37 cellular contexts compared by ENCODE assay signal in genomic region chr2:126288362-126288761, GRCh38.
DNase-seq lines count a peak whose midpoint lies in the region; ATAC-seq, FAIRE-seq and TF ChIP-seq lines count a peak whose summit lies in the region.
"Had no signal": no experiment of that assay in that cellular context is flagged by ENCODE, and none has a peak within 500 bp of the region (broad histone marks: within the 10 kb centered on the region; RNA-seq: fewer than 3 reads in every experiment).

No MANE protein-coding gene starts in this region.

- H3K9me1 ChIP-seq in K562 (ENCODE audit: control insufficient read depth, insufficient read depth, low read length): no peaks in the 10 kb centered on the region

- no peak for TF ChIP-seq POLR2A in K562 (conservative IDR thresholded peaks at IDR 0.05)

- CTCF ChIA-PET in activated CD4-positive, alpha-beta T cell treated with anti-CD3 and anti-CD28 coated beads for 36 hours (lab: Charles Lee): no interaction called here
- CTCF ChIA-PET in activated CD4-positive, alpha-beta T cell treated with anti-CD3 and anti-CD28 coated beads, Interleukin-2, amount 10 ng/mL, durations not matched to agents 7 days and 5 days (lab: Charles Lee): no interaction called here
- CTCF ChIA-PET in K562 (lab: Yijun Ruan, JAX; ENCODE audit: low intra/inter-chr PET ratio): no interaction called here

- in situ Hi-C loops in K562 (cut with MboI): no loop called here

- peaks cover 10% of the 10 kb centered on the region for H3K27me3 Mint-ChIP-seq in activated CD4-positive, alpha-beta T cell treated with anti-CD3 and anti-CD28 coated beads for 36 hours
- H3K27me3 Mint-ChIP-seq in activated CD4-positive, alpha-beta T cell treated with anti-CD3 and anti-CD28 coated beads, Interleukin-2, amount 10 ng/mL, durations not matched to agents 7 days and 5 days: no peaks in the 10 kb centered on the region
- H3K27me3 Mint-ChIP-seq in activated T-cell treated with anti-CD3 and anti-CD28 coated beads, Interleukin-2, amount 50 U/mL, for 72 hours (ENCODE audit: low read depth): peaks cover 8% of the 10 kb centered on the region
- no peaks in the 10 kb centered on the region for H3K27me3 Mint-ChIP-seq in natural killer cell treated with Interleukin-12 subunit alpha and Interleukin-12 subunit beta and Interleukin-15 and Interleukin-18, amount 100 ng/mL, for 72 hours
- H3K27me3 Mint-ChIP-seq: B cell; CD4-positive, CD25-positive, alpha-beta regulatory T cell had no signal

- H3K4me3 Mint-ChIP-seq in activated CD4-positive, alpha-beta T cell treated with anti-CD3 and anti-CD28 coated beads for 36 hours: no peak overlapping the region
- no peak overlapping the region for H3K4me3 Mint-ChIP-seq in activated CD4-positive, alpha-beta T cell treated with anti-CD3 and anti-CD28 coated beads, Interleukin-2, amount 10 ng/mL, durations not matched to agents 7 days and 5 days
- H3K4me3 Mint-ChIP-seq in activated T-cell treated with anti-CD3 and anti-CD28 coated beads, Interleukin-2, amount 50 U/mL, for 72 hours: no peak overlapping the region
- H3K4me3 Mint-ChIP-seq in natural killer cell treated with Interleukin-12 subunit alpha and Interleukin-12 subunit beta and Interleukin-15 and Interleukin-18, amount 100 ng/mL, for 72 hours: no peak overlapping the region
- H3K4me3 Mint-ChIP-seq: B cell; CD14-positive monocyte; CD4-positive, alpha-beta memory T cell; CD4-positive, alpha-beta T cell; CD4-positive, CD25-positive, alpha-beta regulatory T cell; CD8-positive, alpha-beta memory T cell; CD8-positive, alpha-beta T cell had no signal

- no peak for TF ChIP-seq CTCF in OCI-LY3 (IDR thresholded peaks at IDR 0.05; ENCODE audit: low read depth, low read length)
- TF ChIP-seq CTCF in K562 (IDR thresholded peaks at IDR 0.05 in 2 of 3, conservative IDR thresholded peaks at IDR 0.05 in 1 of 3; ENCODE audit: insufficient read depth in 2 of 3, low read depth in 1 of 3, low read length in 3 of 3): no peak

- H3K36me3 Mint-ChIP-seq in activated CD4-positive, alpha-beta T cell treated with anti-CD3 and anti-CD28 coated beads for 36 hours (ENCODE audit: low read depth): no peaks in the 10 kb centered on the region
- no peaks in the 10 kb centered on the region for H3K36me3 Mint-ChIP-seq in activated CD4-positive, alpha-beta T cell treated with anti-CD3 and anti-CD28 coated beads, Interleukin-2, amount 10 ng/mL, durations not matched to agents 7 days and 5 days (ENCODE audit: low read depth)
- no peaks in the 10 kb centered on the region for H3K36me3 Mint-ChIP-seq in activated T-cell treated with anti-CD3 and anti-CD28 coated beads, Interleukin-2, amount 50 U/mL, for 72 hours (ENCODE audit: insufficient read depth in 2 of 2)
- no peaks in the 10 kb centered on the region for H3K36me3 Mint-ChIP-seq in natural killer cell treated with Interleukin-12 subunit alpha and Interleukin-12 subunit beta and Interleukin-15 and Interleukin-18, amount 100 ng/mL, for 72 hours
- H3K36me3 Mint-ChIP-seq: CD14-positive monocyte; CD4-positive, alpha-beta memory T cell; CD4-positive, CD25-positive, alpha-beta regulatory T cell; CD8-positive, alpha-beta memory T cell; CD8-positive, alpha-beta T cell had no signal

- H4K20me1 ChIP-seq in OCI-LY3 (ENCODE audit: insufficient read depth, low read length): no peaks in the 10 kb centered on the region
- no peaks in the 10 kb centered on the region for H4K20me1 ChIP-seq in K562 (replicated peaks; ENCODE audit: control insufficient read depth, insufficient read depth, low read length)
- H4K20me1 ChIP-seq: BLaER1; BLaER1 treated with 17β-estradiol and CSF1 and Interleukin-3, amounts not matched to agents 10 nM and 100 nM had no signal

- H3K9ac ChIP-seq in OCI-LY3 (ENCODE audit: low read length) (no peak overlapping the region), K562 (ENCODE audit: insufficient read depth in 1 of 2, low read depth in 2 of 2, low read length in 2 of 2) (no peak overlapping the region)
- H3K9ac ChIP-seq: BLaER1; BLaER1 treated with 17β-estradiol and CSF1 and Interleukin-3, amounts not matched to agents 10 nM and 100 nM had no signal

- H3K4me3 ChIP-seq in OCI-LY3 (ENCODE audit: low read length) (no peak overlapping the region), K562 (no peak overlapping the region)
- H3K4me3 ChIP-seq: A549; BLaER1; BLaER1 treated with 17β-estradiol and CSF1 and Interleukin-3, amounts not matched to agents 10 nM and 100 nM had no signal

- H2AFZ ChIP-seq in OCI-LY3 (ENCODE audit: low read depth, low read length) (no peak overlapping the region), K562 (ENCODE audit: low read depth, low read length) (no peak overlapping the region)

- no peaks in the 10 kb centered on the region for H3K79me2 ChIP-seq in OCI-LY3 (ENCODE audit: low read length)
- 0 out of 3 replicates have a peak, but pooled peaks cover 5% of the 10 kb centered on the region for H3K79me2 ChIP-seq in K562 (ENCODE audit: control insufficient read depth, insufficient read depth, low read length)

- H3K4me1 Mint-ChIP-seq in activated CD4-positive, alpha-beta T cell treated with anti-CD3 and anti-CD28 coated beads for 36 hours: no peaks in the 10 kb centered on the region
- no peaks in the 10 kb centered on the region for H3K4me1 Mint-ChIP-seq in activated CD4-positive, alpha-beta T cell treated with anti-CD3 and anti-CD28 coated beads, Interleukin-2, amount 10 ng/mL, durations not matched to agents 7 days and 5 days
- H3K4me1 Mint-ChIP-seq in activated T-cell treated with anti-CD3 and anti-CD28 coated beads, Interleukin-2, amount 50 U/mL, for 72 hours (ENCODE audit: low read depth): no peaks in the 10 kb centered on the region
- no peaks in the 10 kb centered on the region for H3K4me1 Mint-ChIP-seq in natural killer cell treated with Interleukin-12 subunit alpha and Interleukin-12 subunit beta and Interleukin-15 and Interleukin-18, amount 100 ng/mL, for 72 hours (ENCODE audit: low read depth in 2 of 2)
- H3K4me1 Mint-ChIP-seq: B cell; CD14-positive monocyte; CD4-positive, alpha-beta memory T cell; CD4-positive, CD25-positive, alpha-beta regulatory T cell; CD8-positive, alpha-beta memory T cell had no signal

- no peaks in the 10 kb centered on the region for H3K9me3 Mint-ChIP-seq in activated CD4-positive, alpha-beta T cell treated with anti-CD3 and anti-CD28 coated beads for 36 hours (ENCODE audit: low read depth)
- no peaks in the 10 kb centered on the region for H3K9me3 Mint-ChIP-seq in activated CD4-positive, alpha-beta T cell treated with anti-CD3 and anti-CD28 coated beads, Interleukin-2, amount 10 ng/mL, durations not matched to agents 7 days and 5 days
- no peaks in the 10 kb centered on the region for H3K9me3 Mint-ChIP-seq in activated T-cell treated with anti-CD3 and anti-CD28 coated beads, Interleukin-2, amount 50 U/mL, for 72 hours
- H3K9me3 Mint-ChIP-seq in natural killer cell treated with Interleukin-12 subunit alpha and Interleukin-12 subunit beta and Interleukin-15 and Interleukin-18, amount 100 ng/mL, for 72 hours: peaks cover 6% of the 10 kb centered on the region
- H3K9me3 Mint-ChIP-seq: CD4-positive, alpha-beta T cell; CD8-positive, alpha-beta T cell had no signal

- POLR2A ChIA-PET in activated CD4-positive, alpha-beta T cell treated with anti-CD3 and anti-CD28 coated beads for 36 hours (lab: Charles Lee): no interaction called here
- POLR2A ChIA-PET in activated CD4-positive, alpha-beta T cell treated with anti-CD3 and anti-CD28 coated beads, Interleukin-2, amount 10 ng/mL, durations not matched to agents 7 days and 5 days (lab: Charles Lee): no interaction called here
- POLR2A ChIA-PET in K562 (lab: Yijun Ruan, JAX): no interaction called here

- no peak for FAIRE-seq in K562 (lab: Jason Lieb, UNC)
- FAIRE-seq: A204.1, A549, D721Med had no signal

- intact Hi-C loops in activated CD4-positive, alpha-beta T cell treated with anti-CD3 and anti-CD28 coated beads for 36 hours (cut with DNase I, micrococcal nuclease): no loop called here
- intact Hi-C loops in K562 (cut with micrococcal nuclease): no loop called here

- H3K27me3 ChIP-seq in OCI-LY3 (ENCODE audit: low read depth, low read length) (no peaks in the 10 kb centered on the region), K562 (ENCODE audit: control insufficient read depth in 2 of 2, insufficient read depth in 2 of 2, low read length in 2 of 2) (no peaks in the 10 kb centered on the region)
- H3K27me3 ChIP-seq: BE2C; BLaER1; BLaER1 treated with 17β-estradiol and CSF1 and Interleukin-3, amounts not matched to agents 10 nM and 100 nM had no signal

- BruUV-seq in K562 (replicated peaks; lab: Mats Ljungman, UMichigan): no TSS peak

- H3K4me2 ChIP-seq in OCI-LY3 (ENCODE audit: low read length) (no peak overlapping the region; the same call in 1 of the 2 replicates), K562 (ENCODE audit: insufficient read depth, low read length) (no peak overlapping the region)
- H3K4me2 ChIP-seq: A549; BLaER1; BLaER1 treated with 17β-estradiol and CSF1 and Interleukin-3, amounts not matched to agents 10 nM and 100 nM had no signal

- H3K27ac Mint-ChIP-seq in activated CD4-positive, alpha-beta T cell treated with anti-CD3 and anti-CD28 coated beads for 36 hours: no peak overlapping the region
- H3K27ac Mint-ChIP-seq in activated CD4-positive, alpha-beta T cell treated with anti-CD3 and anti-CD28 coated beads, Interleukin-2, amount 10 ng/mL, durations not matched to agents 7 days and 5 days: no peak overlapping the region
- no peak overlapping the region for H3K27ac Mint-ChIP-seq in activated T-cell treated with anti-CD3 and anti-CD28 coated beads, Interleukin-2, amount 50 U/mL, for 72 hours
- no peak overlapping the region for H3K27ac Mint-ChIP-seq in natural killer cell treated with Interleukin-12 subunit alpha and Interleukin-12 subunit beta and Interleukin-15 and Interleukin-18, amount 100 ng/mL, for 72 hours
- H3K27ac Mint-ChIP-seq: B cell; CD14-positive monocyte; CD4-positive, alpha-beta memory T cell; CD4-positive, alpha-beta T cell; CD4-positive, CD25-positive, alpha-beta regulatory T cell; CD8-positive, alpha-beta memory T cell; CD8-positive, alpha-beta T cell had no signal

- peak; percentile 69 for ATAC-seq in activated CD4-positive, alpha-beta T cell treated with anti-CD3 and anti-CD28 coated beads for 36 hours
- ATAC-seq in activated T-cell treated with anti-CD3 and anti-CD28 coated beads, Interleukin-2, amount 50 U/mL, for 72 hours (replicated peaks in 1 of 2): peak; percentile 81 to 89
- ATAC-seq in K562: peak; percentile 21; the same call in 1 of the 3 replicates
- ATAC-seq in natural killer cell treated with Interleukin-12 subunit alpha and Interleukin-12 subunit beta and Interleukin-15 and Interleukin-18, amount 100 ng/mL, for 72 hours: no peak
- ATAC-seq: A549; CD8-positive, alpha-beta T cell had no signal

- H3K4me1 ChIP-seq in OCI-LY3 (ENCODE audit: low read length): peaks cover 11% of the 10 kb centered on the region
- no peaks in the 10 kb centered on the region for H3K4me1 ChIP-seq in K562 (replicated peaks in 1 of 2; ENCODE audit: control insufficient read depth in 2 of 2, insufficient read depth in 2 of 2, low read length in 2 of 2)
- H3K4me1 ChIP-seq: A549; BE2C; BLaER1; BLaER1 treated with 17β-estradiol and CSF1 and Interleukin-3, amounts not matched to agents 10 nM and 100 nM; Caco-2 had no signal

- H3K9me3 ChIP-seq in OCI-LY3 (ENCODE audit: insufficient read depth, low read length) (no peaks in the 10 kb centered on the region), K562 (replicated peaks; ENCODE audit: control insufficient read depth, insufficient read depth, low read depth, low read length) (no peaks in the 10 kb centered on the region)
- H3K9me3 ChIP-seq: A549; BE2C; BLaER1; BLaER1 treated with 17β-estradiol and CSF1 and Interleukin-3, amounts not matched to agents 10 nM and 100 nM; Caco-2 had no signal

- DNase-seq in activated CD4-positive, alpha-beta T cell treated with anti-CD3 and anti-CD28 coated beads for 36 hours: no peak
- DNase-seq in activated CD4-positive, alpha-beta T cell treated with anti-CD3 and anti-CD28 coated beads, Interleukin-2, amount 10 ng/mL, durations not matched to agents 7 days and 5 days: no peak
- no peak for DNase-seq in activated T-cell treated with anti-CD3 and anti-CD28 coated beads, Interleukin-2, amount 50 U/mL, for 72 hours
- DNase-seq in activated T-cell treated with anti-CD3 and anti-CD28 coated beads, Interleukin-2, amount 50 U/mL, for 1 hour: no peak
- DNase-seq in K562 (ENCODE audit: extremely low read depth in 1 of 4, low spot score in 3 of 4): no peak
- no peak for DNase-seq in stimulated activated CD4-positive, alpha-beta T cell treated with anti-CD3 and anti-CD28 coated beads, Interleukin-4, amount 100 ng/mL, for 1 hour
- no peak for DNase-seq in natural killer cell treated with Interleukin-12 subunit alpha and Interleukin-12 subunit beta and Interleukin-15 and Interleukin-18, amount 100 ng/mL, for 72 hours (ENCODE audit: low spot score)
- DNase-seq: 8988T; ACHN; AML-193; BE2C; C1 segment of cervical spinal cord; Caco-2; Calu3; CD4-positive, alpha-beta memory T cell; CD4-positive, alpha-beta T cell; CD4-positive, CD25-positive, alpha-beta regulatory T cell; CD8-positive, alpha-beta memory T cell; CD8-positive, alpha-beta T cell; COR-L47; DMS 273 treated with DMSO at 0.1 percent for 48 hours; DMS153; DMS53; DMS79; DMS79 treated with DMSO at 0.1 percent for 48 hours; DND-41; EL had no signal

- TF ChIP-seq RAD21 in K562 (CRISPR knock-in tag; conservative IDR thresholded peaks at IDR 0.05 in 1 of 2, IDR thresholded peaks at IDR 0.05 in 1 of 2): no peak

- WGBS in K562 (ENCODE audit: insufficient coverage, low coverage, missing lambda C conversion rate): 56% methylated on average over 1 of the region's 1 CpG

- H3K36me3 ChIP-seq in OCI-LY3 (replicated peaks; ENCODE audit: low read depth, low read length) (no peaks in the 10 kb centered on the region), K562 (ENCODE audit: control insufficient read depth, insufficient read depth, low read length) (no peaks in the 10 kb centered on the region)
- H3K36me3 ChIP-seq: BE2C; BLaER1; BLaER1 treated with 17β-estradiol and CSF1 and Interleukin-3, amounts not matched to agents 10 nM and 100 nM had no signal

- 0 out of 2 replicates have a peak overlapping the region, but pooled peaks have one; percentile 9 for H3K27ac ChIP-seq in OCI-LY3 (ENCODE audit: low read length)
- no peak overlapping the region for H3K27ac ChIP-seq in K562 (ENCODE audit: extremely low read depth, low read depth, low read length)
- H3K27ac ChIP-seq: 22Rv1; A549; BLaER1; BLaER1 treated with 17β-estradiol and CSF1 and Interleukin-3, amounts not matched to agents 10 nM and 100 nM; C4-2B had no signal

- no peak for TF ChIP-seq EP300 in K562 (IDR thresholded peaks at IDR 0.05; ENCODE audit: low read length)

Comparison
In these comparisons a context has a peak if more than half of its experiments do, and no peak if none do; other contexts are left out.
1. ATAC-seq: peak in activated CD4-positive, alpha-beta T cell treated with anti-CD3 and anti-CD28 coated beads for 36 hours (single experiment), activated T-cell treated with anti-CD3 and anti-CD28 coated beads, Interleukin-2, amount 50 U/mL, for 72 hours (2 of 2) and K562 (single experiment); none in natural killer cell treated with Interleukin-12 subunit alpha and Interleukin-12 subunit beta and Interleukin-15 and Interleukin-18, amount 100 ng/mL, for 72 hours (0 of 2).